ENCODE assay signal across 23 cellular contexts in genomic region chr12:121570467-121571283, GRCh38. TPM values are rescaled to one million over a fixed set of nuclear protein-coding genes. Genes with fewer than 3 reads are reported as not detected.
DNase-seq lines count a peak whose midpoint lies in the region; ATAC-seq and TF ChIP-seq lines count a peak whose summit lies in the region.
"Had no signal": no experiment of that assay in that cellular context is flagged by ENCODE, and none has a peak within 500 bp of the region (broad histone marks: within the 10 kb centered on the region; RNA-seq: fewer than 3 reads in every experiment).

No MANE protein-coding gene starts in this region.

- H3K4me3 Mint-ChIP-seq in T-helper 17 cell, result no peak overlapping the region
- H3K4me3 Mint-ChIP-seq in memory B cell, result no peak overlapping the region
- H3K4me3 Mint-ChIP-seq in stimulated activated effector memory CD8-positive, alpha-beta T cell treated with anti-CD3 and anti-CD28 coated beads, Interleukin-12 subunit alpha, Interleukin-12 subunit beta, amount 100 ng/mL, for 72 hours, result no peak overlapping the region
- H3K4me3 Mint-ChIP-seq: stimulated activated naive CD8-positive, alpha-beta T cell treated with anti-CD3 and anti-CD28 coated beads, Interleukin-15, amount 100 ng/mL, for 72 hours had no signal

- peak; percentile 49 for DNase-seq in DMS53 (lab: John Stamatoyannopoulos, UW)
- no peak for DNase-seq in DMS53 treated with DMSO at 0.1 percent for 48 hours (lab: John Stamatoyannopoulos, UW; ENCODE audit: unreplicated experiment)
- DNase-seq in T-helper 17 cell, result no peak
- no peak for DNase-seq in memory B cell (ENCODE audit: low spot score in 2 of 2)
- no peak for DNase-seq in stimulated activated effector memory CD8-positive, alpha-beta T cell treated with anti-CD3 and anti-CD28 coated beads, Interleukin-12 subunit alpha, Interleukin-12 subunit beta, amount 100 ng/mL, for 72 hours (ENCODE audit: low spot score in 2 of 2)
- DNase-seq in GM10248 (ENCODE audit: extremely low spot score), result no peak
- DNase-seq in GM19238 (ENCODE audit: insufficient read length, low spot score), result no peak
- no peak for DNase-seq in HEK293T (ENCODE audit: extremely low spot score)
- DNase-seq: activated CD8-positive, alpha-beta memory T cell treated with anti-CD3 and anti-CD28 coated beads for 24 hours; cortex of kidney; GDM1; KBM-7; NCI-H1930; NCI-H345; SK-N-SH; stimulated activated CD4-positive, alpha-beta T cell treated with anti-CD3 and anti-CD28 coated beads, Interleukin-2, amount 100 ng/mL, for 24 hours; stimulated activated naive CD8-positive, alpha-beta T cell treated with anti-CD3 and anti-CD28 coated beads, Interleukin-15, amount 100 ng/mL, for 72 hours; T-helper 9 cell had no signal

- CTCF ChIA-PET in GM10248 (lab: Yijun Ruan, JAX) (interaction anchor here (1.0 kb wide), 1 partner anchor 10 kb away, joined by 3 read pairs; no protein-coding TSS in a partner anchor), HEK293T (lab: Yijun Ruan, JAX) (no interaction called here)

- H3K9me3 Mint-ChIP-seq in memory B cell, result no peaks in the 10 kb centered on the region
- no peaks in the 10 kb centered on the region for H3K9me3 Mint-ChIP-seq in stimulated activated effector memory CD8-positive, alpha-beta T cell treated with anti-CD3 and anti-CD28 coated beads, Interleukin-12 subunit alpha, Interleukin-12 subunit beta, amount 100 ng/mL, for 72 hours
- H3K9me3 Mint-ChIP-seq: stimulated activated naive CD8-positive, alpha-beta T cell treated with anti-CD3 and anti-CD28 coated beads, Interleukin-15, amount 100 ng/mL, for 72 hours had no signal

- H3K27ac Mint-ChIP-seq in T-helper 17 cell (peak overlapping the region; percentile 75), memory B cell (peak overlapping the region; percentile 45)
- H3K27ac Mint-ChIP-seq in stimulated activated effector memory CD8-positive, alpha-beta T cell treated with anti-CD3 and anti-CD28 coated beads, Interleukin-12 subunit alpha, Interleukin-12 subunit beta, amount 100 ng/mL, for 72 hours, result peak overlapping the region; percentile 17
- H3K27ac Mint-ChIP-seq: stimulated activated naive CD8-positive, alpha-beta T cell treated with anti-CD3 and anti-CD28 coated beads, Interleukin-15, amount 100 ng/mL, for 72 hours had no signal

- POLR2A ChIA-PET in GM10248 (lab: Yijun Ruan, JAX) (no interaction called here), HEK293T (lab: Yijun Ruan, JAX) (no interaction called here)

- no peaks in the 10 kb centered on the region for H3K9me3 ChIP-seq in T-helper 17 cell (ENCODE audit: control insufficient read depth, low read length, poor library complexity, severe bottlenecking)
- H3K9me3 ChIP-seq: gastroesophageal sphincter, SK-N-SH, upper lobe of left lung had no signal

- H3K36me3 Mint-ChIP-seq in T-helper 17 cell (ENCODE audit: low read depth) (peaks cover 9% of the 10 kb centered on the region), memory B cell (peaks cover 20% of the 10 kb centered on the region)
- peaks cover 70% of the 10 kb centered on the region for H3K36me3 Mint-ChIP-seq in stimulated activated effector memory CD8-positive, alpha-beta T cell treated with anti-CD3 and anti-CD28 coated beads, Interleukin-12 subunit alpha, Interleukin-12 subunit beta, amount 100 ng/mL, for 72 hours

- H3K27me3 Mint-ChIP-seq in T-helper 17 cell (no peaks in the 10 kb centered on the region), memory B cell (no peaks in the 10 kb centered on the region)
- H3K27me3 Mint-ChIP-seq: stimulated activated naive CD8-positive, alpha-beta T cell treated with anti-CD3 and anti-CD28 coated beads, Interleukin-15, amount 100 ng/mL, for 72 hours had no signal

- ATAC-seq in T-helper 17 cell, result peak; percentile 28
- ATAC-seq in memory B cell (ENCODE audit: low read depth), result no peak
- no peak for ATAC-seq in stimulated activated effector memory CD8-positive, alpha-beta T cell treated with anti-CD3 and anti-CD28 coated beads, Interleukin-12 subunit alpha, Interleukin-12 subunit beta, amount 100 ng/mL, for 72 hours
- ATAC-seq: gastroesophageal sphincter; GM12878; HCT116; Panc1; stimulated activated naive CD8-positive, alpha-beta T cell treated with anti-CD3 and anti-CD28 coated beads, Interleukin-15, amount 100 ng/mL, for 72 hours had no signal

- H3K4me1 Mint-ChIP-seq in T-helper 17 cell (peaks cover 31% of the 10 kb centered on the region), memory B cell (peaks cover 10% of the 10 kb centered on the region)
- H3K4me1 Mint-ChIP-seq in stimulated activated effector memory CD8-positive, alpha-beta T cell treated with anti-CD3 and anti-CD28 coated beads, Interleukin-12 subunit alpha, Interleukin-12 subunit beta, amount 100 ng/mL, for 72 hours, result peaks cover 38% of the 10 kb centered on the region

- no peak for TF ChIP-seq CTCF in GM10248 (IDR thresholded peaks at IDR 0.05; ENCODE audit: control extremely low read depth, extremely low read depth, low read depth, missing control alignments)

TF ChIP-seq in HEK293T, 16 proteins besides CTCF, POLR2A, EP300 and RAD21:
- TF ChIP-seq NFRKB (IDR thresholded peaks at IDR 0.05), result no peak
- no peak for TF ChIP-seq SUZ12 (IDR thresholded peaks at IDR 0.05)
- TF ChIP-seq LEF1 (IDR thresholded peaks at IDR 0.05; ENCODE audit: borderline replicate concordance), result no peak
- no peak for TF ChIP-seq ELF4 (IDR thresholded peaks at IDR 0.05)
- TF ChIP-seq FOXM1 (IDR thresholded peaks at IDR 0.05; ENCODE audit: borderline replicate concordance), result no peak
- no peak for TF ChIP-seq TARDBP (IDR thresholded peaks at IDR 0.05)
- TF ChIP-seq SP1 (IDR thresholded peaks at IDR 0.05), result no peak
- TF ChIP-seq L3MBTL2 (conservative IDR thresholded peaks at IDR 0.05), result no peak

RNA-seq across cellular contexts. Expression of gene KDM2B, which starts 10.1 kb away (rescaled TPM):
- total RNA-seq in T-helper 17 cell, result 10 to 100 TPM; 87.6 to 94.0 TPM

RNA-seq across cellular contexts. Expression of gene ORAI1, which starts 55.7 kb away (rescaled TPM):
- 10 to 100 TPM; 51.3 to 52.0 TPM for total RNA-seq in T-helper 17 cell

Comparison
In these comparisons a context has a peak if more than half of its experiments do, and no peak if none do; other contexts are left out.
1. H3K27ac Mint-ChIP-seq: peak in every context shown above with its lines; median percentile 75 in T-helper 17 cell; 45 in memory B cell; 17 in stimulated activated effector memory CD8-positive, alpha-beta T cell treated with anti-CD3 and anti-CD28 coated beads, Interleukin-12 subunit alpha, Interleukin-12 subunit beta, amount 100 ng/mL, for 72 hours.